Comparison of ENCODE assay signal across 21 cellular contexts in genomic region chr1:183484254-183484653, GRCh38. TPM values are rescaled to one million over a fixed set of nuclear protein-coding genes. Genes with fewer than 3 reads are reported as not detected.
DNase-seq lines count a peak whose midpoint lies in the region; ATAC-seq, FAIRE-seq and TF ChIP-seq lines count a peak whose summit lies in the region.
"Had no signal": no experiment of that assay in that cellular context is flagged by ENCODE, and none has a peak within 500 bp of the region (broad histone marks: within the 10 kb centered on the region; RNA-seq: fewer than 3 reads in every experiment).

No MANE protein-coding gene starts in this region.

- no peak for TF ChIP-seq RAD21 in HepG2 (CRISPR knock-in tag; IDR thresholded peaks at IDR 0.05)

- H3K4me1 ChIP-seq in breast epithelium (no peaks in the 10 kb centered on the region), HepG2 (ENCODE audit: insufficient read depth, low read length) (peaks cover 23% of the 10 kb centered on the region; the same call in 1 of the 2 replicates)
- H3K4me1 ChIP-seq: testis had no signal

- H3K4me1 Mint-ChIP-seq in MCF 10A (ENCODE audit: insufficient read depth, unreplicated experiment) (peaks cover 51% of the 10 kb centered on the region), WTC11 (peaks cover 46% of the 10 kb centered on the region), glutamatergic neuron (ENCODE audit: low read depth, unreplicated experiment) (peaks cover 22% of the 10 kb centered on the region), type B pancreatic cell (ENCODE audit: unreplicated experiment) (peaks cover 23% of the 10 kb centered on the region)

- intact Hi-C loops in MCF 10A (cut with micrococcal nuclease) (loop anchor here (1.0 kb wide), 2 partner anchors 59 to 139 kb away; no protein-coding TSS in a partner anchor), breast epithelium (cut with DNase I; ENCODE audit: low total_unique reads) (no loop called here), HepG2 (cut with micrococcal nuclease; ENCODE audit: unreplicated experiment) (no loop called here)

- H3K4me3 ChIP-seq in breast epithelium (no peak overlapping the region), HepG2 (replicated peaks in 1 of 3; ENCODE audit: insufficient read depth in 1 of 3, low read depth in 2 of 3, low read length in 3 of 3) (no peak overlapping the region)
- H3K4me3 ChIP-seq: BLaER1 treated with 17β-estradiol and CSF1 and Interleukin-3, amounts not matched to agents 10 nM and 100 nM; psoas muscle; SJSA1; testis had no signal

- 92% methylated on average over 1 of the region's 1 CpG for WGBS in HepG2 (ENCODE audit: low lambda C conversion rate)

- TF ChIP-seq CTCF in MCF 10A (IDR thresholded peaks at IDR 0.05; ENCODE audit: unreplicated experiment): peak; percentile 40
- no peak for TF ChIP-seq CTCF in breast epithelium (IDR thresholded peaks at IDR 0.05)
- no peak for TF ChIP-seq CTCF in WTC11 (IDR thresholded peaks at IDR 0.05)
- TF ChIP-seq CTCF in glutamatergic neuron (IDR thresholded peaks at IDR 0.05; ENCODE audit: partially characterized antibody, unreplicated experiment): peak; percentile 29
- peak; percentile 65 for TF ChIP-seq CTCF in type B pancreatic cell (conservative IDR thresholded peaks at IDR 0.05)
- TF ChIP-seq CTCF in HepG2 (CRISPR knock-in tag; IDR thresholded peaks at IDR 0.05): no peak

- H3K36me3 ChIP-seq in breast epithelium (no peaks in the 10 kb centered on the region), HepG2 (replicated peaks in 1 of 2; ENCODE audit: control insufficient read depth in 1 of 2, insufficient read depth in 2 of 2, low read length in 2 of 2) (peaks cover 0 to 4% of the 10 kb centered on the region in 2 experiments; a peak in 1 of 5 replicates)
- H3K36me3 ChIP-seq: SJSA1 had no signal

- peak; percentile 43 for ATAC-seq in WTC11
- ATAC-seq in HG02571 (IDR thresholded peaks at IDR 0.05; ENCODE audit: unreplicated experiment): no peak
- ATAC-seq in HepG2: no peak
- ATAC-seq: esophagus mucosa, natural killer cell, psoas muscle had no signal

- no peaks in the 10 kb centered on the region for H3K27me3 Mint-ChIP-seq in MCF 10A (ENCODE audit: insufficient read depth, unreplicated experiment)
- no peaks in the 10 kb centered on the region for H3K27me3 Mint-ChIP-seq in WTC11 (ENCODE audit: low read depth)
- peaks cover 5% of the 10 kb centered on the region for H3K27me3 Mint-ChIP-seq in glutamatergic neuron (ENCODE audit: unreplicated experiment)
- no peaks in the 10 kb centered on the region for H3K27me3 Mint-ChIP-seq in type B pancreatic cell
- H3K27me3 Mint-ChIP-seq: activated naive CD8-positive, alpha-beta T cell treated with anti-CD3 and anti-CD28 coated beads, Interleukin-2, amount 10 ng/mL, durations not matched to agents 7 days and 5 days had no signal

- no peak for TF ChIP-seq POLR2A in breast epithelium (IDR thresholded peaks at IDR 0.05)
- TF ChIP-seq POLR2A in HepG2 (IDR thresholded peaks at IDR 0.05; ENCODE audit: insufficient read depth in 1 of 2, low read depth in 2 of 2, low read length in 2 of 2): no peak

- CTCF ChIA-PET in MCF 10A (lab: Yijun Ruan, JAX) (interaction anchor here (0.6 to 1.8 kb wide), 10 partner anchors 8 to 284 kb away, joined by 3 to 8 read pairs (median 4); no protein-coding TSS in a partner anchor), WTC11 (lab: Charles Lee) (interaction anchor here (0.7 to 1.1 kb wide), 6 partner anchors 12 to 202 kb away, joined by 3 to 7 read pairs (median 4); partner anchors contain the start of gene SMG7), HepG2 (lab: Yijun Ruan, JAX; ENCODE audit: low intra/inter-chr PET ratio, low total read pairs) (no interaction called here)

- H3K27ac Mint-ChIP-seq in MCF 10A (ENCODE audit: low read depth, unreplicated experiment) (no peak overlapping the region), WTC11 (no peak overlapping the region), glutamatergic neuron (ENCODE audit: unreplicated experiment) (no peak overlapping the region), type B pancreatic cell (no peak overlapping the region)
- H3K27ac Mint-ChIP-seq: activated naive CD8-positive, alpha-beta T cell treated with anti-CD3 and anti-CD28 coated beads, Interleukin-2, amount 10 ng/mL, durations not matched to agents 7 days and 5 days; natural killer cell had no signal

- TF ChIP-seq EP300 in HepG2 (IDR thresholded peaks at IDR 0.05; ENCODE audit: low read depth in 2 of 2, low read length in 2 of 2) (no peak), HepG2 (CRISPR knock-in tag; IDR thresholded peaks at IDR 0.05; ENCODE audit: borderline replicate concordance) (no peak)

- POLR2A ChIA-PET in MCF 10A (lab: Yijun Ruan, JAX) (interaction anchor here (0.7 to 2.0 kb wide), 7 partner anchors 8 to 397 kb away, joined by 3 to 11 read pairs (median 3); partner anchors contain the start of gene SMG7), WTC11 (lab: Charles Lee) (no interaction called here), HepG2 (lab: Yijun Ruan, JAX) (no interaction called here)

- DNase-seq in MCF 10A (ENCODE audit: unreplicated experiment) (peak; percentile 33), breast epithelium (ENCODE audit: low spot score in 2 of 2) (no peak), WTC11 (ENCODE audit: low spot score) (no peak), glutamatergic neuron (no peak), type B pancreatic cell (ENCODE audit: extremely low spot score, unreplicated experiment) (no peak), HepG2 (ENCODE audit: low spot score) (no peak)
- DNase-seq in activated CD8-positive, alpha-beta memory T cell treated with anti-CD3 and anti-CD28 coated beads, Interleukin-2, amount 50 U/mL, for 48 hours: no peak
- DNase-seq: 8988T; activated CD4-positive, CD25-positive, alpha-beta regulatory T cell treated with anti-CD3 and anti-CD28 coated beads, Interleukin-2, amount 50 U/mL, for 72 hours; activated naive CD8-positive, alpha-beta T cell treated with anti-CD3 and anti-CD28 coated beads, Interleukin-2, amount 10 ng/mL, durations not matched to agents 7 days and 5 days; GDM1; natural killer cell; NCI-H2029; NCI-H510A; psoas muscle; testis had no signal

- peaks cover 97% of the 10 kb centered on the region for H3K79me2 ChIP-seq in HepG2 (ENCODE audit: insufficient read depth, low read length)

- no peaks in the 10 kb centered on the region for H3K36me3 Mint-ChIP-seq in MCF 10A (ENCODE audit: insufficient read depth, unreplicated experiment)
- H3K36me3 Mint-ChIP-seq in WTC11: no peaks in the 10 kb centered on the region
- H3K36me3 Mint-ChIP-seq in glutamatergic neuron (ENCODE audit: unreplicated experiment): no peaks in the 10 kb centered on the region
- H3K36me3 Mint-ChIP-seq in type B pancreatic cell: peaks cover 8% of the 10 kb centered on the region
- H3K36me3 Mint-ChIP-seq: natural killer cell had no signal

- H3K9me3 Mint-ChIP-seq in MCF 10A (ENCODE audit: unreplicated experiment) (no peaks in the 10 kb centered on the region), WTC11 (no peaks in the 10 kb centered on the region), glutamatergic neuron (ENCODE audit: unreplicated experiment) (no peaks in the 10 kb centered on the region), type B pancreatic cell (no peaks in the 10 kb centered on the region)
- H3K9me3 Mint-ChIP-seq: natural killer cell had no signal

- H3K9ac ChIP-seq in HepG2 (ENCODE audit: insufficient read depth, low read depth, low read length): no peak overlapping the region
- H3K9ac ChIP-seq: BLaER1 treated with 17β-estradiol and CSF1 and Interleukin-3, amounts not matched to agents 10 nM and 100 nM had no signal

- BruUV-seq in MCF 10A (replicated peaks; lab: Mats Ljungman, UMichigan) (no TSS peak), HepG2 (replicated peaks; lab: Mats Ljungman, UMichigan) (no TSS peak)

- no peak for FAIRE-seq in HepG2 (lab: Jason Lieb, UNC)
- FAIRE-seq: bronchial epithelial cell had no signal

- in situ Hi-C loops in HepG2 (cut with HindIII; ENCODE audit: extremely low pct_ligation_motif_present, low pct_unique_long_range_greater_than_20kb): no loop called here

- peaks cover 4% of the 10 kb centered on the region; the same call in 1 of the 2 replicates for H4K20me1 ChIP-seq in HepG2 (ENCODE audit: insufficient read depth, low read length)

- H3K4me3 Mint-ChIP-seq in MCF 10A (ENCODE audit: unreplicated experiment) (no peak overlapping the region), WTC11 (no peak overlapping the region), glutamatergic neuron (ENCODE audit: unreplicated experiment) (no peak overlapping the region), type B pancreatic cell (no peak overlapping the region)
- H3K4me3 Mint-ChIP-seq: activated naive CD8-positive, alpha-beta T cell treated with anti-CD3 and anti-CD28 coated beads, Interleukin-2, amount 10 ng/mL, durations not matched to agents 7 days and 5 days; natural killer cell had no signal

- no peaks in the 10 kb centered on the region for H3K27me3 ChIP-seq in breast epithelium
- no peaks in the 10 kb centered on the region for H3K27me3 ChIP-seq in HepG2 (ENCODE audit: control insufficient read depth in 1 of 2, insufficient read depth in 2 of 2, low read length in 2 of 2)
- H3K27me3 ChIP-seq: BLaER1 treated with 17β-estradiol and CSF1 and Interleukin-3, amounts not matched to agents 10 nM and 100 nM; SJSA1; testis had no signal

- H3K27ac ChIP-seq in breast epithelium: no peak overlapping the region
- no peak overlapping the region for H3K27ac ChIP-seq in HepG2 (ENCODE audit: extremely low read length, insufficient read depth, low read length)
- H3K27ac ChIP-seq: BLaER1 treated with 17β-estradiol and CSF1 and Interleukin-3, amounts not matched to agents 10 nM and 100 nM; psoas muscle; SJSA1; testis had no signal

- H3K9me3 ChIP-seq in breast epithelium (no peaks in the 10 kb centered on the region), HepG2 (ENCODE audit: low read length) (no peaks in the 10 kb centered on the region)
- H3K9me3 ChIP-seq: psoas muscle, SJSA1, testis had no signal

- no peak overlapping the region for H2AFZ ChIP-seq in HepG2 (ENCODE audit: low read length)

- no peak overlapping the region for H3K4me2 ChIP-seq in HepG2 (ENCODE audit: low read depth, low read length)
- H3K4me2 ChIP-seq: BLaER1 treated with 17β-estradiol and CSF1 and Interleukin-3, amounts not matched to agents 10 nM and 100 nM had no signal

RNA-seq across cellular contexts. Expression of gene SMG7, which starts 12.0 kb away (rescaled TPM):
- total RNA-seq in MCF 10A (2022) (101 and 107 TPM in 2 replicates), breast epithelium (10 to 100 TPM; 34.6 to 46.5 (median 43.3) TPM), WTC11 (2021) (52.3 to 58.2 TPM (median 57.8 TPM) in 3 replicates), glutamatergic neuron (ENCODE audit: unreplicated experiment) (66.2 TPM), type B pancreatic cell (ENCODE audit: low replicate concordance) (63.4 and 69.6 TPM in 2 replicates), HepG2 (2016; rRNA removed; fragmentation: Illumina TruSeq; extraction: Trizol) (14.9 and 40.3 TPM in 2 replicates)
- total RNA-seq in HepG2 (2016; cell fraction: cytosol; rRNA removed; fragmentation: Illumina TruSeq; extraction: Trizol; ENCODE audit: low read depth): 6.7 and 8.4 TPM in 2 replicates
- 11.5 and 40.7 TPM in 2 replicates for total RNA-seq in HepG2 (2016; cell fraction: insoluble cytoplasmic fraction; rRNA removed; fragmentation: Illumina TruSeq; extraction: Trizol)
- total RNA-seq in HepG2 (2016; cell fraction: membrane; rRNA removed; fragmentation: Illumina TruSeq; extraction: Trizol): 27.0 and 30.3 TPM in 2 replicates
- 30.8 and 47.3 TPM in 2 replicates for total RNA-seq in HepG2 (2016; cell fraction: nucleus; rRNA removed; fragmentation: Illumina TruSeq; extraction: Trizol)
- 26.7 and 27.9 TPM in 2 replicates for polyA plus RNA-seq in HepG2 (2011; rRNA removed)
- polyA plus RNA-seq in HepG2 (2011; cell fraction: cytosol; rRNA removed): 18.9 and 24.6 TPM in 2 replicates
- polyA plus RNA-seq in HepG2 (2011; cell fraction: nucleus; rRNA removed): 23.4 and 23.5 TPM in 2 replicates
- polyA plus RNA-seq in HepG2 (2012): 21.7 and 23.7 TPM in 2 replicates
- polyA plus RNA-seq in HepG2 (2016; cell fraction: cytosol; fragmentation: Illumina TruSeq; extraction: Trizol; ENCODE audit: low read depth): 3.2 and 3.5 TPM in 2 replicates
- polyA plus RNA-seq in HepG2 (2016; cell fraction: insoluble cytoplasmic fraction; fragmentation: Illumina TruSeq; extraction: Trizol; ENCODE audit: low read depth): 37.8 and 45.7 TPM in 2 replicates
- 18.6 and 19.6 TPM in 2 replicates for polyA plus RNA-seq in HepG2 (2016; cell fraction: membrane; fragmentation: Illumina TruSeq; extraction: Trizol; ENCODE audit: low read depth)
- polyA plus RNA-seq in HepG2 (2016; cell fraction: nucleus; fragmentation: Illumina TruSeq; extraction: Trizol; ENCODE audit: insufficient read depth, low read depth): 37.2 and 38.7 TPM in 2 replicates
- polyA minus RNA-seq in HepG2 (2011; rRNA and poly(A)+ RNA removed; ENCODE audit: low replicate concordance): 54.5 and 105 TPM in 2 replicates
- polyA minus RNA-seq in HepG2 (2011; cell fraction: cytosol; rRNA and poly(A)+ RNA removed): 27.0 and 29.1 TPM in 2 replicates
- 59.1 and 76.2 TPM in 2 replicates for polyA minus RNA-seq in HepG2 (2011; cell fraction: nucleus; rRNA and poly(A)+ RNA removed)

Comparison
In these comparisons a context has a peak if more than half of its experiments do, and no peak if none do; other contexts are left out.
1. CTCF ChIP-seq: peak in MCF 10A (single experiment), glutamatergic neuron (single experiment) and type B pancreatic cell (single experiment); none in breast epithelium (0 of 3), WTC11 (single experiment) and HepG2 (single experiment).